Comparison of ENCODE assay signal across 16 cellular contexts in the genomic region with DNA sequence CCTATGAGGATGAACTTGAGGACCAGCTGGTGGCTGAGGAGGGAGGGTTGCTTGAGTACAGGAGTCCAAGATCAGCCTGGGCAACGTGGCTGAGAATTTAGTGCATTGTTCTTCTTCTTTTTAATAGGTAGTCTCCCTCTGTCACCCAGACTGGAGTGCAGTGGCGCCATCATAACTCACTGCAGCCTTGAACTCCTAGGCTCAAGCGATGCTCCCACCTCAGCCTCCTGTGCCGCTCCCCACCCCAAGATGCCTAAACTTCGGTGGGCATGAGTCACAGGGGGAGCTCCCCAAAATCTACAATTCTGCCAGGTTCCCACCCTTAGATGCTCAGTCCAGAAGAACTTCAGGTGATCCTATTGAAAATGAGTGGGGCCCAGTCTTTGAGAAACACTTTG.
"Had no signal": no experiment of that assay in that cellular context is flagged by ENCODE, and none has a peak within 500 bp of the region (broad histone marks: within the 10 kb centered on the region; RNA-seq: fewer than 3 reads in every experiment).

No MANE protein-coding gene starts in this region.

- H3K36me3 ChIP-seq: ascending aorta, esophagus squamous epithelium, left ventricle myocardium inferior, sigmoid colon, tibial artery had no signal

- DNase-seq: activated CD4-positive, alpha-beta T cell treated with anti-CD3 and anti-CD28 coated beads, Interleukin-2, amount 50 U/mL, for 48 hours; activated CD4-positive, CD25-positive, alpha-beta regulatory T cell; activated gamma-delta T cell treated with Interleukin-2 at 50 U/mL for 16 hours; esophagus squamous epithelium; foreskin fibroblast; left ventricle myocardium inferior; mesenchymal stem cell; occipital lobe; psoas muscle; sigmoid colon; stimulated activated CD4-positive, alpha-beta T cell treated with anti-CD3 and anti-CD28 coated beads, Interleukin-2, amount 100 ng/mL, for 48 hours; tibial artery had no signal

- ATAC-seq: psoas muscle, Right ventricle myocardium inferior had no signal

- H3K27ac ChIP-seq: ascending aorta, esophagus squamous epithelium, left ventricle myocardium inferior, psoas muscle, sigmoid colon, SK-N-MC, tibial artery had no signal

- H3K4me1 ChIP-seq: left ventricle myocardium inferior, psoas muscle, sigmoid colon had no signal

- H3K4me3 Mint-ChIP-seq: nephron had no signal

- H3K27ac Mint-ChIP-seq: nephron had no signal

- H3K4me3 ChIP-seq: ascending aorta, esophagus squamous epithelium, left ventricle myocardium inferior, psoas muscle, sigmoid colon, SK-N-MC, tibial artery had no signal

- H3K9me3 ChIP-seq: ascending aorta, esophagus squamous epithelium, left ventricle myocardium inferior, psoas muscle, sigmoid colon, tibial artery had no signal

- H3K27me3 ChIP-seq: ascending aorta, sigmoid colon, tibial artery had no signal

- H3K9me3 Mint-ChIP-seq: nephron had no signal
